Comparison of ENCODE assay signal across 33 cellular contexts in the genomic region with DNA sequence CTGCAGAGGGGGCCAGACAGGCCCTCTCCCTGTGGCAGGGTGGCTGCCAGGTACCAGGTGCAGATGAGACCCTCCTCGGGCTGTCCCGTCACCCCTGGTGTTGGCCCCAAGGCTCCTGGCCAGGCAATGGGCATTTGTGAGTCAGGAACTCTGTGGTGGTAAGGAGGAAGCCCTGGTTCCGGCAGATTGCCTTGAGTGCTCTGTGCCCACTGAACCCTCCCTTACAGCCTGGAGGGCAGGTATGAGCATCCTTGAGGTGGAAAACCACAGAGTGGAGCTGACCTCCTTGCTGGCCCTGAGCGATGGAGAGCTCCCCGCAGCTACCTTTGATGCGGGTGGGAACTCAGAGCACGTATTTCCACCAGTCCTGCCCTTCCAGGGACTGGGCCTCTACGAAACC. TPM values are rescaled to one million over a fixed set of nuclear protein-coding genes. Genes with fewer than 3 reads are reported as not detected.
DNase-seq lines count a peak whose midpoint lies in the region; ATAC-seq, FAIRE-seq and TF ChIP-seq lines count a peak whose summit lies in the region.
"Had no signal": no experiment of that assay in that cellular context is flagged by ENCODE, and none has a peak within 500 bp of the region (broad histone marks: within the 10 kb centered on the region; RNA-seq: fewer than 3 reads in every experiment).

No MANE protein-coding gene starts in this region.

- no peak overlapping the region for H3K9ac ChIP-seq in PC-3 (ENCODE audit: low read length)

- BruUV-seq in PC-3 (replicated peaks; lab: Mats Ljungman, UMichigan): TSS peak; percentile 29

- H3K27ac Mint-ChIP-seq in CD4-positive, CD25-positive, alpha-beta regulatory T cell: peak overlapping the region in 1 of 3 donors; percentile 23
- H3K27ac Mint-ChIP-seq in dendritic cell treated with granulocyte-macrophage colony-stimulating factor and Interleukin-4, amounts not matched to agents 40 ng/mL and 50 ng/mL, for 4 days: peak overlapping the region; percentile 51
- H3K27ac Mint-ChIP-seq in stimulated activated effector memory CD8-positive, alpha-beta T cell treated with anti-CD3 and anti-CD28 coated beads, Interleukin-12 subunit alpha, Interleukin-12 subunit beta, amount 100 ng/mL, for 72 hours: no peak overlapping the region
- H3K27ac Mint-ChIP-seq: activated CD8-positive, alpha-beta memory T cell treated with anti-CD3 and anti-CD28 coated beads, Interleukin-2, amount 10 ng/mL, durations not matched to agents 7 days and 5 days; progenitor cell of endocrine pancreas had no signal

- peaks cover 0 to 2% (median 0%) of the 10 kb centered on the region in 7 donors for H3K9me3 Mint-ChIP-seq in CD4-positive, CD25-positive, alpha-beta regulatory T cell
- no peaks in the 10 kb centered on the region for H3K9me3 Mint-ChIP-seq in dendritic cell treated with granulocyte-macrophage colony-stimulating factor and Interleukin-4, amounts not matched to agents 40 ng/mL and 50 ng/mL, for 4 days
- no peaks in the 10 kb centered on the region for H3K9me3 Mint-ChIP-seq in stimulated activated effector memory CD8-positive, alpha-beta T cell treated with anti-CD3 and anti-CD28 coated beads, Interleukin-12 subunit alpha, Interleukin-12 subunit beta, amount 100 ng/mL, for 72 hours

- no peak overlapping the region for H3K4me2 ChIP-seq in PC-3 (ENCODE audit: low read length)

- peak overlapping the region in 3 of 4 donors; percentile 72 to 89 (median 84) for H3K4me3 Mint-ChIP-seq in CD4-positive, CD25-positive, alpha-beta regulatory T cell
- peak overlapping the region; percentile 80 for H3K4me3 Mint-ChIP-seq in dendritic cell treated with granulocyte-macrophage colony-stimulating factor and Interleukin-4, amounts not matched to agents 40 ng/mL and 50 ng/mL, for 4 days
- peak overlapping the region; percentile 69 for H3K4me3 Mint-ChIP-seq in stimulated activated effector memory CD8-positive, alpha-beta T cell treated with anti-CD3 and anti-CD28 coated beads, Interleukin-12 subunit alpha, Interleukin-12 subunit beta, amount 100 ng/mL, for 72 hours
- H3K4me3 Mint-ChIP-seq: activated CD8-positive, alpha-beta memory T cell treated with anti-CD3 and anti-CD28 coated beads, Interleukin-2, amount 10 ng/mL, durations not matched to agents 7 days and 5 days had no signal

- ATAC-seq in CD4-positive, CD25-positive, alpha-beta regulatory T cell (ENCODE audit: low read depth in 2 of 2): no peak
- ATAC-seq in PC-3: no peak
- ATAC-seq in stimulated activated effector memory CD8-positive, alpha-beta T cell treated with anti-CD3 and anti-CD28 coated beads, Interleukin-12 subunit alpha, Interleukin-12 subunit beta, amount 100 ng/mL, for 72 hours: no peak
- no peak for ATAC-seq in HG02938 (IDR thresholded peaks at IDR 0.05; ENCODE audit: unreplicated experiment)
- ATAC-seq in HG03439 (IDR thresholded peaks at IDR 0.05; ENCODE audit: unreplicated experiment): no peak
- ATAC-seq: activated CD8-positive, alpha-beta memory T cell treated with anti-CD3 and anti-CD28 coated beads, Interleukin-2, amount 10 ng/mL, durations not matched to agents 7 days and 5 days; foreskin keratinocyte; sciatic nerve had no signal

- CTCF ChIA-PET in PC-3 (lab: Charles Lee): no interaction called here

- no peaks in the 10 kb centered on the region for H3K9me3 ChIP-seq in CD4-positive, CD25-positive, alpha-beta regulatory T cell (ENCODE audit: control insufficient read depth in 2 of 2, low read length in 2 of 2)
- no peaks in the 10 kb centered on the region for H3K9me3 ChIP-seq in PC-3 (ENCODE audit: low read length)
- H3K9me3 ChIP-seq: esophagus squamous epithelium, left ventricle myocardium inferior, transverse colon had no signal

- no peak overlapping the region for H3K27ac ChIP-seq in CD4-positive, CD25-positive, alpha-beta regulatory T cell (ENCODE audit: insufficient read depth, low read length, poor library complexity, severe bottlenecking)
- no peak overlapping the region for H3K27ac ChIP-seq in PC-3 (ENCODE audit: low read length)
- H3K27ac ChIP-seq: foreskin keratinocyte, left ventricle myocardium inferior, transverse colon had no signal

- H3K4me3 ChIP-seq in CD4-positive, CD25-positive, alpha-beta regulatory T cell (ENCODE audit: low read depth, low read length): no peak overlapping the region
- H3K4me3 ChIP-seq in PC-3 (ENCODE audit: low read length): no peak overlapping the region
- H3K4me3 ChIP-seq: left ventricle myocardium inferior, transverse colon had no signal

- H3K4me1 Mint-ChIP-seq in CD4-positive, CD25-positive, alpha-beta regulatory T cell: peaks cover under 1 to 15% (median 9%) of the 10 kb centered on the region in 4 donors
- H3K4me1 Mint-ChIP-seq in dendritic cell treated with granulocyte-macrophage colony-stimulating factor and Interleukin-4, amounts not matched to agents 40 ng/mL and 50 ng/mL, for 4 days (ENCODE audit: low read depth): peaks cover 49% of the 10 kb centered on the region
- H3K4me1 Mint-ChIP-seq in stimulated activated effector memory CD8-positive, alpha-beta T cell treated with anti-CD3 and anti-CD28 coated beads, Interleukin-12 subunit alpha, Interleukin-12 subunit beta, amount 100 ng/mL, for 72 hours: peaks cover 9% of the 10 kb centered on the region

- H3K36me3 Mint-ChIP-seq in CD4-positive, CD25-positive, alpha-beta regulatory T cell: peaks cover 5% of the 10 kb centered on the region
- peaks cover 56% of the 10 kb centered on the region for H3K36me3 Mint-ChIP-seq in dendritic cell treated with granulocyte-macrophage colony-stimulating factor and Interleukin-4, amounts not matched to agents 40 ng/mL and 50 ng/mL, for 4 days (ENCODE audit: low read depth)
- peaks cover 5% of the 10 kb centered on the region for H3K36me3 Mint-ChIP-seq in stimulated activated effector memory CD8-positive, alpha-beta T cell treated with anti-CD3 and anti-CD28 coated beads, Interleukin-12 subunit alpha, Interleukin-12 subunit beta, amount 100 ng/mL, for 72 hours
- H3K36me3 Mint-ChIP-seq: activated CD8-positive, alpha-beta memory T cell treated with anti-CD3 and anti-CD28 coated beads, Interleukin-2, amount 10 ng/mL, durations not matched to agents 7 days and 5 days had no signal

- no peaks in the 10 kb centered on the region for H3K79me2 ChIP-seq in PC-3 (ENCODE audit: low read length)

- H2AFZ ChIP-seq in PC-3 (ENCODE audit: low read length): no peak overlapping the region

- no peaks in the 10 kb centered on the region for H3K27me3 ChIP-seq in CD4-positive, CD25-positive, alpha-beta regulatory T cell (ENCODE audit: control insufficient read depth, insufficient read depth, low read length)
- no peaks in the 10 kb centered on the region for H3K27me3 ChIP-seq in PC-3 (ENCODE audit: low read length)
- H3K27me3 ChIP-seq: esophagus squamous epithelium, foreskin keratinocyte, transverse colon had no signal

- no peak for TF ChIP-seq CTCF in PC-3 (conservative IDR thresholded peaks at IDR 0.05; ENCODE audit: low read depth, low read length)

- TF ChIP-seq POLR2A in H54 (IDR thresholded peaks at IDR 0.05; ENCODE audit: low read depth, low read length): no peak

- intact Hi-C loops in PC-3 (cut with micrococcal nuclease): no loop called here
- intact Hi-C loops in dendritic cell treated with granulocyte-macrophage colony-stimulating factor and Interleukin-4, amounts not matched to agents 40 ng/mL and 50 ng/mL, for 4 days (cut with micrococcal nuclease): no loop called here

- H3K9me2 ChIP-seq in PC-3 (replicated peaks; ENCODE audit: low read length): no peaks in the 10 kb centered on the region

- POLR2A ChIA-PET in PC-3 (lab: Charles Lee; ENCODE audit: unreplicated experiment): no interaction called here

- peaks cover 14% of the 10 kb centered on the region for H3K4me1 ChIP-seq in CD4-positive, CD25-positive, alpha-beta regulatory T cell (ENCODE audit: control insufficient read depth, insufficient read depth, low read length, poor library complexity, severe bottlenecking)
- H3K4me1 ChIP-seq in PC-3 (ENCODE audit: insufficient read depth, low read length): no peaks in the 10 kb centered on the region
- H3K4me1 ChIP-seq: foreskin keratinocyte had no signal

- no peaks in the 10 kb centered on the region for H3K36me3 ChIP-seq in CD4-positive, CD25-positive, alpha-beta regulatory T cell (ENCODE audit: control insufficient read depth, insufficient read depth, low read length)
- H3K36me3 ChIP-seq in PC-3 (ENCODE audit: low read depth, low read length): no peaks in the 10 kb centered on the region
- H3K36me3 ChIP-seq: left ventricle myocardium inferior, transverse colon had no signal

- H4K20me1 ChIP-seq in PC-3 (ENCODE audit: low read length): no peaks in the 10 kb centered on the region

- no peak for DNase-seq in CD4-positive, CD25-positive, alpha-beta regulatory T cell
- DNase-seq in PC-3: no peak
- DNase-seq in stimulated activated effector memory CD8-positive, alpha-beta T cell treated with anti-CD3 and anti-CD28 coated beads, Interleukin-12 subunit alpha, Interleukin-12 subunit beta, amount 100 ng/mL, for 72 hours (ENCODE audit: low spot score in 2 of 2): no peak
- DNase-seq in H54 (ENCODE audit: insufficient read length, low spot score): no peak
- DNase-seq in HT-29 (ENCODE audit: low spot score): no peak
- DNase-seq: activated CD4-positive, CD25-positive, alpha-beta regulatory T cell; activated CD8-positive, alpha-beta memory T cell treated with anti-CD3 and anti-CD28 coated beads, Interleukin-2, amount 10 ng/mL, durations not matched to agents 7 days and 5 days; activated naive CD4-positive, alpha-beta T cell treated with Interleukin-2 at 50 U/mL for 16 hours; C1 segment of cervical spinal cord; caudate nucleus; dermis blood vessel endothelial cell; esophagus squamous epithelium; foreskin keratinocyte; head of caudate nucleus; islet precursor cell; Kasumi-1; left ventricle myocardium inferior; NCI-H1417 treated with DMSO at 0.1 percent for 48 hours; NCI-H345; NCI-H69; nucleus accumbens; SHP77; stimulated activated CD4-positive, alpha-beta T cell treated with anti-CD3 and anti-CD28 coated beads, Interleukin-12 subunit alpha, Interleukin-12 subunit beta, amount 100 ng/mL, for 4 hours; stimulated activated CD4-positive, alpha-beta T cell treated with anti-CD3 and anti-CD28 coated beads, Interleukin-2, amount 100 ng/mL, for 48 hours; transverse colon had no signal

- no peaks in the 10 kb centered on the region for H3F3A ChIP-seq in PC-3 (ENCODE audit: low read length, unreplicated experiment)

- H3K27me3 Mint-ChIP-seq in CD4-positive, CD25-positive, alpha-beta regulatory T cell: peaks cover 6% of the 10 kb centered on the region
- H3K27me3 Mint-ChIP-seq in dendritic cell treated with granulocyte-macrophage colony-stimulating factor and Interleukin-4, amounts not matched to agents 40 ng/mL and 50 ng/mL, for 4 days: peaks cover 4% of the 10 kb centered on the region

- FAIRE-seq in H54 (lab: Jason Lieb, UNC): no peak
- FAIRE-seq: D721Med had no signal

RNA-seq across cellular contexts. Expression of a gene that starts 2.0 kb away (rescaled TPM):
- 6.7 TPM for total RNA-seq in CD4-positive, CD25-positive, alpha-beta regulatory T cell
- polyA plus RNA-seq in CD4-positive, CD25-positive, alpha-beta regulatory T cell: 10 to 100 TPM; 10.1 to 14.3 (median 11.2) TPM
- total RNA-seq in PC-3 (2014; rRNA removed): 3.7 and 4.1 TPM in 2 replicates
- 4.7 and 5.6 TPM in 2 replicates for total RNA-seq in HT-29 (2014; rRNA removed; shearing (Covaris generic))
- total RNA-seq: H4 had no signal

RNA-seq across cellular contexts. Expression of a gene that starts 7.9 kb away (rescaled TPM):
- 16.9 TPM for total RNA-seq in CD4-positive, CD25-positive, alpha-beta regulatory T cell
- polyA plus RNA-seq in CD4-positive, CD25-positive, alpha-beta regulatory T cell: 10 to 100 TPM; 76.3 to 91.7 (median 88.9) TPM
- 114 and 120 TPM in 2 replicates for total RNA-seq in PC-3 (2014; rRNA removed)
- 160 and 179 TPM in 2 replicates for total RNA-seq in HT-29 (2014; rRNA removed; shearing (Covaris generic))

RNA-seq across cellular contexts. Expression of a gene that starts 12.9 kb away (rescaled TPM):
- total RNA-seq in CD4-positive, CD25-positive, alpha-beta regulatory T cell: 60.8 TPM
- polyA plus RNA-seq in CD4-positive, CD25-positive, alpha-beta regulatory T cell: 10 to 100 TPM; 36.7 to 46.7 (median 37.2) TPM
- 38.8 and 39.4 TPM in 2 replicates for total RNA-seq in PC-3 (2014; rRNA removed)
- 44.3 and 56.9 TPM in 2 replicates for total RNA-seq in HT-29 (2014; rRNA removed; shearing (Covaris generic))

RNA-seq across cellular contexts. Expression of a gene that starts 23.2 kb away (rescaled TPM):
- total RNA-seq in CD4-positive, CD25-positive, alpha-beta regulatory T cell: 7.1 TPM
- polyA plus RNA-seq in CD4-positive, CD25-positive, alpha-beta regulatory T cell: 10 to 100 TPM; 12.3 to 21.9 (median 17.9) TPM
- total RNA-seq in PC-3 (2014; rRNA removed): 33.3 and 40.0 TPM in 2 replicates
- 59.7 and 60.8 TPM in 2 replicates for total RNA-seq in HT-29 (2014; rRNA removed; shearing (Covaris generic))

RNA-seq across cellular contexts. Expression of a gene that starts 33.9 kb away (rescaled TPM):
- not detected for total RNA-seq in CD4-positive, CD25-positive, alpha-beta regulatory T cell
- not detected for polyA plus RNA-seq in CD4-positive, CD25-positive, alpha-beta regulatory T cell
- total RNA-seq in PC-3 (2014; rRNA removed): not detected in 2 replicates
- 25.0 and 36.5 TPM in 2 replicates for total RNA-seq in HT-29 (2014; rRNA removed; shearing (Covaris generic))
- total RNA-seq: activated CD8-positive, alpha-beta memory T cell treated with anti-CD3 and anti-CD28 coated beads, Interleukin-2, amount 10 ng/mL, durations not matched to agents 7 days and 5 days; dermis blood vessel endothelial cell; esophagus squamous epithelium; foreskin keratinocyte; H4; left ventricle myocardium inferior; progenitor cell of endocrine pancreas had no signal
- polyA plus RNA-seq: AG04450, foreskin keratinocyte had no signal
